ENCODE assay signal across 23 cellular contexts in the genomic region with DNA sequence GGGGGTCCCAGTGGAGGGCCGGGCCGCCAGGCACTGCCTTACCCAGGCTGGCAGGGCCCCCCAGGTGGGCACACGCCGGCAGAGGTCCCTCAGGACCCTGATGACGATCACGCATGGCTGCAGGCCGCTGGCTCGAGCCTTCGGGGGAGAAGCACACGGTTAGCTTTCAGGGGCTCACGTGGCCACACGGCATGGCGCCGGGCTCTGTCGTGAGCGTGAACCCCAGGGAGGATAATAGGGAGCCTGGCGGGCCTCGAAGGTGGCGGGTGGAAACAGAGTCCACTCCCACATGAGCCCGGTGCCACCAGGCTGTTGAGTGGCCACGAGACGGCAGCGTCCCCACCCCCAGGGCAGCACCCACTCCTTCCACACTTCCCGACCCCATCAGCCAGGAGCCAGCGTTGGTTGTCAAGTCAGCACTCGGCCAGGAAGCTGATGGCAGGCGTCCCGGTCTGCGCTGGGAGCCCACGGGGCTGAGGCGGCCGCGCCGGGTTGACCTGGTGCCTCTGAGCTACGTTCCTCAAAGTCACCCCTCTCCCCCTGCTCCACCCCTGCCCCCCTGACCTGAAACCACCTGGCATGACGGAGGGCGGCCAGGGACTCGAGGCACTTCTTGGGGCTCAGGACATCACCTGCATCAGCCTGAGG. TPM values are rescaled to one million over a fixed set of nuclear protein-coding genes. Genes with fewer than 3 reads are reported as not detected.
A peak's percentile ranks its signal among the peaks of the same experiment; 100 is the strongest.
DNase-seq lines count a peak whose midpoint lies in the region; ATAC-seq and TF ChIP-seq lines count a peak whose summit lies in the region.
"Had no signal": no experiment of that assay in that cellular context is flagged by ENCODE, and none has a peak within 500 bp of the region (broad histone marks: within the 10 kb centered on the region; RNA-seq: fewer than 3 reads in every experiment).

No MANE protein-coding gene starts in this region.

- H3K4me2 ChIP-seq in BLaER1 (peak overlapping the region; percentile 87), OCI-LY7 (ENCODE audit: low read length) (peak overlapping the region; percentile 43)

- intact Hi-C loops in OCI-LY7 (cut with micrococcal nuclease; ENCODE audit: unreplicated experiment): loop anchor here (5.0 kb wide), 1 partner anchor 49 kb away; a partner anchor contains a TSS
- intact Hi-C loops in lower lobe of right lung (cut with DNase I): no loop called here

- POLR2A ChIA-PET in OCI-LY7 (lab: Charles Lee): no interaction called here

- H3K9ac ChIP-seq in BLaER1: peak overlapping the region; percentile 54

- DNase-seq in OCI-LY7 (ENCODE audit: low spot score) (no peak), lower lobe of right lung (no peak), mucosa of gallbladder (ENCODE audit: low spot score) (no peak), GM10266 (ENCODE audit: extremely low spot score) (no peak), HuH-7 (ENCODE audit: low spot score) (no peak), NCI-H510A (lab: John Stamatoyannopoulos, UW) (no peak)
- DNase-seq: activated naive CD4-positive, alpha-beta T cell treated with Interleukin-2 at 50 U/mL for 16 hours; activated T-cell treated with anti-CD3 and anti-CD28 coated beads, Interleukin-2, amount 50 U/mL, for 1 hour; CD4-positive, CD25-positive, alpha-beta regulatory T cell; DMS 273 treated with DMSO at 0.1 percent for 48 hours; GOT3; NCI-H1417; NCI-H524 treated with DMSO at 0.1 percent for 48 hours; T1000 had no signal

- no TSS peak for BruUV-seq in OCI-LY7 (replicated peaks; lab: Mats Ljungman, UMichigan)

- H3K4me1 ChIP-seq in BLaER1 (peaks cover 73% of the 10 kb centered on the region), OCI-LY7 (ENCODE audit: insufficient read depth, low read length, poor library complexity, severe bottlenecking) (peaks cover 24% of the 10 kb centered on the region), lower lobe of right lung (peaks cover 37% of the 10 kb centered on the region)

- peak; percentile 23 for ATAC-seq in GM18907 (IDR thresholded peaks at IDR 0.05; ENCODE audit: unreplicated experiment)
- no peak for ATAC-seq in lower lobe of right lung
- ATAC-seq: WTC11 had no signal

- no peaks in the 10 kb centered on the region for H4K20me1 ChIP-seq in BLaER1
- no peaks in the 10 kb centered on the region for H4K20me1 ChIP-seq in OCI-LY7 (ENCODE audit: insufficient read depth, low read length)

- no peak overlapping the region for H2AFZ ChIP-seq in OCI-LY7 (ENCODE audit: low read length)

- no peaks in the 10 kb centered on the region for H3K27me3 ChIP-seq in BLaER1
- H3K27me3 ChIP-seq in lower lobe of right lung (ENCODE audit: low read depth): peaks cover 3% of the 10 kb centered on the region

- no peaks in the 10 kb centered on the region for H3K9me2 ChIP-seq in OCI-LY7 (ENCODE audit: insufficient read depth, low read length)

- H3K36me3 ChIP-seq in BLaER1 (no peaks in the 10 kb centered on the region), OCI-LY7 (ENCODE audit: insufficient read depth, low read length) (no peaks in the 10 kb centered on the region), lower lobe of right lung (no peaks in the 10 kb centered on the region)
- H3K36me3 ChIP-seq: suprapubic skin had no signal

- H3K9me3 ChIP-seq in BLaER1: no peaks in the 10 kb centered on the region
- H3K9me3 ChIP-seq in OCI-LY7 (ENCODE audit: low read length): no peaks in the 10 kb centered on the region
- H3K9me3 ChIP-seq in lower lobe of right lung: no peaks in the 10 kb centered on the region
- H3K9me3 ChIP-seq: suprapubic skin had no signal

- no peak for TF ChIP-seq CTCF in OCI-LY7 (conservative IDR thresholded peaks at IDR 0.05; ENCODE audit: low read length)
- TF ChIP-seq CTCF in lower lobe of right lung (IDR thresholded peaks at IDR 0.05): no peak
- TF ChIP-seq CTCF in GM10266 (IDR thresholded peaks at IDR 0.05; ENCODE audit: control insufficient read depth, insufficient read depth, low read depth, missing control alignments): no peak

- H3K79me2 ChIP-seq in OCI-LY7 (ENCODE audit: insufficient read depth, low read depth, low read length): no peaks in the 10 kb centered on the region

- CTCF ChIA-PET in OCI-LY7 (lab: Charles Lee; ENCODE audit: unreplicated experiment): no interaction called here

- H3K4me3 ChIP-seq in BLaER1 (no peak overlapping the region), OCI-LY7 (ENCODE audit: low read depth, low read length, poor library complexity, severe bottlenecking) (no peak overlapping the region), lower lobe of right lung (no peak overlapping the region)
- H3K4me3 ChIP-seq: coronary artery, suprapubic skin had no signal

- peak overlapping the region; percentile 76 for H3K27ac ChIP-seq in BLaER1
- H3K27ac ChIP-seq in OCI-LY7 (ENCODE audit: low read depth, low read length, poor library complexity, severe bottlenecking): no peak overlapping the region
- peak overlapping the region; percentile 79 for H3K27ac ChIP-seq in lower lobe of right lung
- H3K27ac ChIP-seq: coronary artery, suprapubic skin had no signal

RNA-seq across cellular contexts. Expression of a gene that starts 24.7 kb away (rescaled TPM):
- not detected in 2 replicates for total RNA-seq in OCI-LY7 (2014; rRNA removed; shearing (Covaris generic))
- total RNA-seq in OCI-LY7 (2022) (not detected in 2 replicates), lower lobe of right lung (11.3 TPM), mucosa of gallbladder (4.7 TPM)
- total RNA-seq: bronchial epithelial cell, glomerular endothelial cell, MCF 10A had no signal

RNA-seq across cellular contexts. Expression of a gene that starts 38.8 kb away (rescaled TPM):
- total RNA-seq in OCI-LY7 (2014; rRNA removed; shearing (Covaris generic)): not detected in 2 replicates
- total RNA-seq in OCI-LY7 (2022) (not detected in 2 replicates), lower lobe of right lung (not detected), mucosa of gallbladder (not detected)
- total RNA-seq: bronchial epithelial cell; CD4-positive, CD25-positive, alpha-beta regulatory T cell; glomerular endothelial cell; MCF 10A; mesenteric fat pad; suprapubic skin had no signal

RNA-seq across cellular contexts. Expression of a gene that starts 48.4 kb away (rescaled TPM):
- total RNA-seq in OCI-LY7 (2014; rRNA removed; shearing (Covaris generic)): 88.7 and 93.1 TPM in 2 replicates
- total RNA-seq in OCI-LY7 (2022) (60.4 and 66.6 TPM in 2 replicates), lower lobe of right lung (59.4 TPM), mucosa of gallbladder (57.5 TPM)

RNA-seq across cellular contexts. Expression of a gene that starts 49.3 kb away (rescaled TPM):
- total RNA-seq in OCI-LY7 (2014; rRNA removed; shearing (Covaris generic)): 34.7 and 40.4 TPM in 2 replicates
- total RNA-seq in OCI-LY7 (2022) (25.1 and 28.7 TPM in 2 replicates), lower lobe of right lung (18.2 TPM), mucosa of gallbladder (32.8 TPM)

RNA-seq across cellular contexts. Expression of a gene that starts 58.0 kb away (rescaled TPM):
- not detected in 2 replicates for total RNA-seq in OCI-LY7 (2014; rRNA removed; shearing (Covaris generic))
- not detected in 2 replicates for total RNA-seq in OCI-LY7 (2022)
- total RNA-seq in lower lobe of right lung: 0.41 TPM
- 0.55 TPM for total RNA-seq in mucosa of gallbladder
- total RNA-seq: bronchial epithelial cell; CD4-positive, CD25-positive, alpha-beta regulatory T cell; MCF 10A; mesenteric fat pad had no signal
